Comparison of ENCODE assay signal across 16 cellular contexts in the genomic region with DNA sequence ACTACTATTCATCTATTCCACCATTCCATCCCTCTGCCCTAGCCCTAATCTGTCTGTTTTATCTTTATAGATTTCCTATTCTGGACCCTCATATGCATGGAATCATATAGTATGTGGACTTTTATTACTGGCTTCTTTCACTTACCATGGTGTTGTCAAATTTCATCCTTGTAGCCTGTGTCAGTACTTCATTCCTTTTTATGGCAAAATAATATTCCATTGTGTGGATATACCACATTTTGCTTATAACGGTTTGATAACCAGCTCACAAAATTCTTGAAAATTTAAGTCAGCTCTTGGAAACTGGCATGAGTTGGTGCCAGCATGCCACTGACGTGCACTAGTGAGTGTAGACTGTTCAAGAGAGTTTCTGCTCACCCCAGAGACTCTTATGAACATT. TPM values are rescaled to one million over a fixed set of nuclear protein-coding genes. Genes with fewer than 3 reads are reported as not detected.
A peak's percentile ranks its signal among the peaks of the same experiment; 100 is the strongest.
DNase-seq lines count a peak whose midpoint lies in the region; ATAC-seq and TF ChIP-seq lines count a peak whose summit lies in the region.
"Had no signal": no experiment of that assay in that cellular context is flagged by ENCODE, and none has a peak within 500 bp of the region (broad histone marks: within the 10 kb centered on the region; RNA-seq: fewer than 3 reads in every experiment).

No MANE protein-coding gene starts in this region.

- H3K9me3 ChIP-seq in HEK293 (ENCODE audit: control insufficient read depth, insufficient read depth, low read depth, low read length) (no peaks in the 10 kb centered on the region), right lobe of liver (no peaks in the 10 kb centered on the region), upper lobe of right lung (no peaks in the 10 kb centered on the region), neural progenitor cell (ENCODE audit: low read depth) (peaks cover 4% of the 10 kb centered on the region)
- H3K9me3 ChIP-seq: BE2C, Caco-2 had no signal

- DNase-seq in HFFc6 (no peak), right lobe of liver (no peak), upper lobe of right lung (no peak), UCSD-AML1 (lab: John Stamatoyannopoulos, UW; ENCODE audit: unreplicated experiment) (no peak), HPDE6-E6E7 (ENCODE audit: extremely low spot score) (no peak), neural progenitor cell (ENCODE audit: low spot score) (no peak)
- DNase-seq: ACHN; BE2C; C1 segment of cervical spinal cord; Caco-2; CD4-positive, CD25-positive, alpha-beta regulatory T cell; CD8-positive, alpha-beta memory T cell; H9 had no signal

- WGBS in right lobe of liver (ENCODE audit: insufficient coverage, low coverage, low lambda C conversion rate, missing lambda C conversion rate): 38% methylated on average over 2 of the region's 2 CpGs

- intact Hi-C loops in right lobe of liver (cut with DNase I) (no loop called here), upper lobe of right lung (cut with DNase I) (no loop called here)

- no peaks in the 10 kb centered on the region for H4K20me1 ChIP-seq in neural progenitor cell (ENCODE audit: low read depth)

- H3K27me3 ChIP-seq in right lobe of liver (no peaks in the 10 kb centered on the region), upper lobe of right lung (no peaks in the 10 kb centered on the region), neural progenitor cell (no peaks in the 10 kb centered on the region)
- H3K27me3 ChIP-seq: BE2C had no signal

- no peak overlapping the region for H3K9ac ChIP-seq in neural progenitor cell

- H3K4me3 Mint-ChIP-seq in HFFc6: no peak overlapping the region
- no peak overlapping the region for H3K4me3 Mint-ChIP-seq in neural progenitor cell
- H3K4me3 Mint-ChIP-seq: CD4-positive, CD25-positive, alpha-beta regulatory T cell; CD8-positive, alpha-beta memory T cell; H9; IgD-negative memory B cell had no signal

- no peak overlapping the region for H2AFZ ChIP-seq in neural progenitor cell (replicated peaks)

- peak overlapping the region; percentile 53; the same call in 1 of the 2 replicates for H3K27ac Mint-ChIP-seq in HFFc6
- H3K27ac Mint-ChIP-seq in neural progenitor cell: no peak overlapping the region
- H3K27ac Mint-ChIP-seq: CD4-positive, CD25-positive, alpha-beta regulatory T cell; H9 had no signal

- H3K27ac ChIP-seq in HEK293 (ENCODE audit: extremely low read depth, low read depth, low read length): no peak overlapping the region
- peak overlapping the region in 2 of 3 donors; percentile 35 to 64 for H3K27ac ChIP-seq in right lobe of liver
- peak overlapping the region; percentile 61 for H3K27ac ChIP-seq in upper lobe of right lung
- H3K27ac ChIP-seq in neural progenitor cell: no peak overlapping the region
- H3K27ac ChIP-seq: HL-60 had no signal

- CTCF ChIA-PET in HEK293 (lab: Yijun Ruan, JAX): no interaction called here

- peak in 1 of 4 donors; percentile 6 for ATAC-seq in right lobe of liver
- ATAC-seq in upper lobe of right lung: no peak

- H3K4me2 ChIP-seq in neural progenitor cell: no peak overlapping the region

- TF ChIP-seq CTCF in HEK293 (tag by site-specific recombination; IDR thresholded peaks at IDR 0.05) (no peak), HFFc6 (IDR thresholded peaks at IDR 0.05) (no peak), right lobe of liver (IDR thresholded peaks at IDR 0.05) (no peak), upper lobe of right lung (IDR thresholded peaks at IDR 0.05) (no peak), neural progenitor cell (IDR thresholded peaks at IDR 0.05) (no peak)

- H3K4me3 ChIP-seq in HEK293 (ENCODE audit: low read depth, low read length): no peak overlapping the region
- H3K4me3 ChIP-seq in right lobe of liver: no peak overlapping the region
- no peak overlapping the region for H3K4me3 ChIP-seq in upper lobe of right lung
- H3K4me3 ChIP-seq in neural progenitor cell: no peak overlapping the region

- POLR2A ChIA-PET in HEK293 (lab: Yijun Ruan, JAX): no interaction called here

- H3K36me3 Mint-ChIP-seq in HFFc6 (ENCODE audit: low read depth): peaks cover 49% of the 10 kb centered on the region
- H3K36me3 Mint-ChIP-seq in neural progenitor cell: peaks cover 64% of the 10 kb centered on the region

- TF ChIP-seq POLR2A in right lobe of liver (IDR thresholded peaks at IDR 0.05): no peak

- H3K4me1 ChIP-seq in HEK293 (ENCODE audit: control insufficient read depth, insufficient read depth, low read length) (no peaks in the 10 kb centered on the region), right lobe of liver (peaks cover 0 to 19% (median 5%) of the 10 kb centered on the region in 4 donors), upper lobe of right lung (peaks cover 8% of the 10 kb centered on the region), neural progenitor cell (no peaks in the 10 kb centered on the region)
- H3K4me1 ChIP-seq: BE2C, Caco-2 had no signal

- no peaks in the 10 kb centered on the region for H3K27me3 Mint-ChIP-seq in HFFc6 (ENCODE audit: insufficient read depth)
- H3K27me3 Mint-ChIP-seq in neural progenitor cell (ENCODE audit: insufficient read depth, low read depth): no peaks in the 10 kb centered on the region
- H3K27me3 Mint-ChIP-seq: CD4-positive, CD25-positive, alpha-beta regulatory T cell; CD8-positive, alpha-beta memory T cell; IgD-negative memory B cell had no signal

- no peaks in the 10 kb centered on the region for H3K79me2 ChIP-seq in neural progenitor cell (ENCODE audit: low read depth)

- H3K9me3 Mint-ChIP-seq in HFFc6: no peaks in the 10 kb centered on the region
- peaks cover 20% of the 10 kb centered on the region for H3K9me3 Mint-ChIP-seq in neural progenitor cell
- H3K9me3 Mint-ChIP-seq: CD8-positive, alpha-beta memory T cell had no signal

- H3K4me1 Mint-ChIP-seq in HFFc6 (ENCODE audit: low read depth) (peaks cover 39% of the 10 kb centered on the region), neural progenitor cell (no peaks in the 10 kb centered on the region)
- H3K4me1 Mint-ChIP-seq: CD8-positive, alpha-beta memory T cell; H9; IgD-negative memory B cell had no signal

- peaks cover 65 to 81% of the 10 kb centered on the region in 2 experiments for H3K36me3 ChIP-seq in HEK293 (ENCODE audit: control insufficient read depth in 2 of 2, insufficient read depth in 1 of 2, low read length in 2 of 2)
- H3K36me3 ChIP-seq in right lobe of liver: peaks cover 0 to 30% (median 1%) of the 10 kb centered on the region in 4 donors
- H3K36me3 ChIP-seq in upper lobe of right lung: peaks cover 62% of the 10 kb centered on the region
- H3K36me3 ChIP-seq in neural progenitor cell: peaks cover 22% of the 10 kb centered on the region

- H3F3A ChIP-seq in neural progenitor cell (ENCODE audit: low read depth): peaks cover 3% of the 10 kb centered on the region

TF ChIP-seq in HEK293, 187 proteins besides CTCF, POLR2A, EP300 and RAD21:
- TF ChIP-seq ZNF146 (tag by site-specific recombination; IDR thresholded peaks at IDR 0.05): peak; percentile 85
- no peak for TF ChIP-seq ZNF791 (tag by site-specific recombination; IDR thresholded peaks at IDR 0.05)
TF ChIP-seq in HEK293: peak in this region for 1.

RNA-seq across cellular contexts. Expression of gene MRC2, which starts 30.3 kb away (rescaled TPM):
- 100 to 1,000 TPM; 255 to 313 (median 279) TPM for total RNA-seq in HFFc6 (2021; fragmentation: NEBNext Ultra II Directional; extraction: Animal tissue kit (Norgen Biotek cat#: 25700))
- total RNA-seq in right lobe of liver (1 to 10 TPM; 1.7 to 7.4 (median 3.8) TPM), upper lobe of right lung (127 TPM), neural progenitor cell (ENCODE audit: low replicate concordance) (24.6 and 88.2 TPM in 2 replicates)

Comparison
In these comparisons a context has a peak if more than half of its experiments do, and no peak if none do; other contexts are left out.
1. H3K27ac ChIP-seq: peak in right lobe of liver (2 of 3) and upper lobe of right lung (single experiment); none in HEK293 (single experiment) and neural progenitor cell (single experiment).